13 cellular contexts compared by ENCODE assay signal in genomic region chr1:198534540-198535413, GRCh38. TPM values are rescaled to one million over a fixed set of nuclear protein-coding genes. Genes with fewer than 3 reads are reported as not detected.
DNase-seq lines count a peak whose midpoint lies in the region; ATAC-seq and TF ChIP-seq lines count a peak whose summit lies in the region.
"Had no signal": no experiment of that assay in that cellular context is flagged by ENCODE, and none has a peak within 500 bp of the region (broad histone marks: within the 10 kb centered on the region; RNA-seq: fewer than 3 reads in every experiment).

No MANE protein-coding gene starts in this region.

- no peak for ATAC-seq in gastroesophageal sphincter

- TF ChIP-seq CTCF in NB4 (IDR thresholded peaks at IDR 0.05; ENCODE audit: low read depth, low read length) (no peak), neutrophil (IDR thresholded peaks at IDR 0.05) (no peak), CD14-positive monocyte (IDR thresholded peaks at IDR 0.05) (no peak), gastroesophageal sphincter (IDR thresholded peaks at IDR 0.05) (no peak)

- intact Hi-C loops in activated T-helper 1 cell treated with anti-CD3 and anti-CD28 coated beads, Interleukin-12 subunit alpha, Interleukin-12 subunit beta, Interleukin-2, Interleukin-4 antibody, amounts not matched to agents 30 ng/mL and 10 ng/mL and 1 ng/mL, durations not matched to agents 14 hours and 24 hours and 36 hours (cut with micrococcal nuclease) = loop anchor here (2.0 kb wide), 2 partner anchors 14 to 18 kb away; no protein-coding TSS in a partner anchor
- intact Hi-C loops in CD14-positive monocyte (cut with micrococcal nuclease) = loop anchor here in 1 of 2 donors (10.0 kb wide), 1 partner anchor 150 kb away; no protein-coding TSS in a partner anchor

- H3K36me3 Mint-ChIP-seq in activated T-helper 1 cell treated with anti-CD3 and anti-CD28 coated beads, Interleukin-12 subunit alpha, Interleukin-12 subunit beta, Interleukin-2, Interleukin-4 antibody, amounts not matched to agents 30 ng/mL and 10 ng/mL and 1 ng/mL, durations not matched to agents 14 hours and 24 hours and 36 hours (ENCODE audit: low read depth) = peaks cover 9% of the 10 kb centered on the region
- H3K36me3 Mint-ChIP-seq in CD14-positive monocyte = no peaks in the 10 kb centered on the region

- H3K4me1 Mint-ChIP-seq in activated T-helper 1 cell treated with anti-CD3 and anti-CD28 coated beads, Interleukin-12 subunit alpha, Interleukin-12 subunit beta, Interleukin-2, Interleukin-4 antibody, amounts not matched to agents 30 ng/mL and 10 ng/mL and 1 ng/mL, durations not matched to agents 14 hours and 24 hours and 36 hours (ENCODE audit: low read depth) = peaks cover 50% of the 10 kb centered on the region
- peaks cover 17% of the 10 kb centered on the region for H3K4me1 Mint-ChIP-seq in CD14-positive monocyte

- no peak for TF ChIP-seq EP300 in gastroesophageal sphincter (IDR thresholded peaks at IDR 0.05)

- H3K27me3 ChIP-seq in neutrophil (no peaks in the 10 kb centered on the region), gastroesophageal sphincter (no peaks in the 10 kb centered on the region)
- H3K27me3 ChIP-seq: SJSA1 had no signal

- peak overlapping the region; percentile 6 for H3K27ac Mint-ChIP-seq in activated T-helper 1 cell treated with anti-CD3 and anti-CD28 coated beads, Interleukin-12 subunit alpha, Interleukin-12 subunit beta, Interleukin-2, Interleukin-4 antibody, amounts not matched to agents 30 ng/mL and 10 ng/mL and 1 ng/mL, durations not matched to agents 14 hours and 24 hours and 36 hours
- H3K27ac Mint-ChIP-seq in CD14-positive monocyte = peak overlapping the region in 3 of 7 donors; percentile 20 to 65 (median 50)

- no peaks in the 10 kb centered on the region for H3K36me3 ChIP-seq in neutrophil
- no peaks in the 10 kb centered on the region for H3K36me3 ChIP-seq in gastroesophageal sphincter
- H3K36me3 ChIP-seq: SJSA1 had no signal

- peak overlapping the region; percentile 51 for H3K27ac ChIP-seq in neutrophil
- H3K27ac ChIP-seq in gastroesophageal sphincter = no peak overlapping the region
- H3K27ac ChIP-seq: SJSA1 had no signal

- TF ChIP-seq POLR2A in NB4 (IDR thresholded peaks at IDR 0.05; ENCODE audit: extremely low read depth, insufficient read length) (no peak), gastroesophageal sphincter (IDR thresholded peaks at IDR 0.05) (no peak)

- H3K4me3 ChIP-seq in NB4 (ENCODE audit: low read depth, low read length) (no peak overlapping the region), neutrophil (ENCODE audit: low read depth in 1 of 2, low read length in 1 of 2) (no peak overlapping the region), gastroesophageal sphincter (no peak overlapping the region)
- H3K4me3 ChIP-seq: SJSA1 had no signal

- H3K9me3 ChIP-seq in neutrophil (no peaks in the 10 kb centered on the region), gastroesophageal sphincter (no peaks in the 10 kb centered on the region)
- H3K9me3 ChIP-seq: SJSA1 had no signal

- peak overlapping the region; percentile 41 for H3K4me3 Mint-ChIP-seq in activated T-helper 1 cell treated with anti-CD3 and anti-CD28 coated beads, Interleukin-12 subunit alpha, Interleukin-12 subunit beta, Interleukin-2, Interleukin-4 antibody, amounts not matched to agents 30 ng/mL and 10 ng/mL and 1 ng/mL, durations not matched to agents 14 hours and 24 hours and 36 hours
- H3K4me3 Mint-ChIP-seq in CD14-positive monocyte = peak overlapping the region in 1 of 2 donors; percentile 64

- DNase-seq in NOMO-1 treated with DMSO at 0.1 percent for 48 hours (lab: John Stamatoyannopoulos, UW; ENCODE audit: unreplicated experiment) (peak; percentile 66), NOMO-1 treated with dmso at 0.1 percent for 144 hours (lab: John Stamatoyannopoulos, UW; ENCODE audit: unreplicated experiment) (no peak), NB4 (ENCODE audit: low read depth) (peak; percentile 15), CD14-positive monocyte (ENCODE audit: low spot score) (no peak), dermis blood vessel endothelial cell (no peak)
- DNase-seq in activated T-helper 1 cell treated with anti-CD3 and anti-CD28 coated beads, Interleukin-12 subunit alpha, Interleukin-12 subunit beta, Interleukin-2, Interleukin-4 antibody, amounts not matched to agents 30 ng/mL and 10 ng/mL and 1 ng/mL, durations not matched to agents 14 hours and 24 hours and 36 hours (ENCODE audit: low spot score) = no peak
- DNase-seq: activated CD8-positive, alpha-beta memory T cell treated with anti-CD3 and anti-CD28 coated beads, Interleukin-2, amount 50 U/mL, for 4 hours; NCI-H2227 treated with DMSO at 0.1 percent for 48 hours had no signal

- WGBS in gastroesophageal sphincter (ENCODE audit: low coverage in 1 of 2), 2 donors = 58 to 80% methylated on average over 2 of the region's 2 CpGs

- H3K9me3 Mint-ChIP-seq in activated T-helper 1 cell treated with anti-CD3 and anti-CD28 coated beads, Interleukin-12 subunit alpha, Interleukin-12 subunit beta, Interleukin-2, Interleukin-4 antibody, amounts not matched to agents 30 ng/mL and 10 ng/mL and 1 ng/mL, durations not matched to agents 14 hours and 24 hours and 36 hours = peaks cover 10% of the 10 kb centered on the region
- peaks cover 0 to 3% (median 0%) of the 10 kb centered on the region in 7 donors for H3K9me3 Mint-ChIP-seq in CD14-positive monocyte

- H3K4me1 ChIP-seq in neutrophil (ENCODE audit: control insufficient read depth in 1 of 2, insufficient read depth in 1 of 2, low read depth in 1 of 2, low read length in 1 of 2) (peaks cover 10% of the 10 kb centered on the region in 2 experiments), gastroesophageal sphincter (no peaks in the 10 kb centered on the region)
- H3K4me1 ChIP-seq: SJSA1 had no signal

- no peaks in the 10 kb centered on the region for H3K27me3 Mint-ChIP-seq in activated T-helper 1 cell treated with anti-CD3 and anti-CD28 coated beads, Interleukin-12 subunit alpha, Interleukin-12 subunit beta, Interleukin-2, Interleukin-4 antibody, amounts not matched to agents 30 ng/mL and 10 ng/mL and 1 ng/mL, durations not matched to agents 14 hours and 24 hours and 36 hours (ENCODE audit: insufficient read depth)
- H3K27me3 Mint-ChIP-seq in CD14-positive monocyte (ENCODE audit: low read depth in 3 of 3) = peaks cover 0 to 4% (median 0%) of the 10 kb centered on the region in 3 donors

RNA-seq across cellular contexts. Expression of gene ATP6V1G3, which starts 5.7 kb away (rescaled TPM):
- not detected in 2 replicates for total RNA-seq in activated T-helper 1 cell treated with anti-CD3 and anti-CD28 coated beads, Interleukin-12 subunit alpha, Interleukin-12 subunit beta, Interleukin-2, Interleukin-4 antibody, amounts not matched to agents 30 ng/mL and 10 ng/mL and 1 ng/mL, durations not matched to agents 14 hours and 24 hours and 36 hours
- not detected for polyA plus RNA-seq in CD14-positive monocyte
- total RNA-seq in gastroesophageal sphincter (not detected), dermis blood vessel endothelial cell (0.47 and 1.2 TPM in 2 replicates)
- total RNA-seq: cardiac septum, SJSA1 had no signal
- polyA plus RNA-seq: neural cell had no signal

Comparison
In these comparisons a context has a peak if more than half of its experiments do, and no peak if none do; other contexts are left out.
1. DNase-seq: peak in NOMO-1 treated with DMSO at 0.1 percent for 48 hours (single experiment) and NB4 (single experiment); none in NOMO-1 treated with dmso at 0.1 percent for 144 hours (single experiment), activated T-helper 1 cell treated with anti-CD3 and anti-CD28 coated beads, Interleukin-12 subunit alpha, Interleukin-12 subunit beta, Interleukin-2, Interleukin-4 antibody, amounts not matched to agents 30 ng/mL and 10 ng/mL and 1 ng/mL, durations not matched to agents 14 hours and 24 hours and 36 hours (single experiment), CD14-positive monocyte (single experiment) and dermis blood vessel endothelial cell (single experiment).